8 cellular contexts compared by ENCODE assay signal in the genomic region with DNA sequence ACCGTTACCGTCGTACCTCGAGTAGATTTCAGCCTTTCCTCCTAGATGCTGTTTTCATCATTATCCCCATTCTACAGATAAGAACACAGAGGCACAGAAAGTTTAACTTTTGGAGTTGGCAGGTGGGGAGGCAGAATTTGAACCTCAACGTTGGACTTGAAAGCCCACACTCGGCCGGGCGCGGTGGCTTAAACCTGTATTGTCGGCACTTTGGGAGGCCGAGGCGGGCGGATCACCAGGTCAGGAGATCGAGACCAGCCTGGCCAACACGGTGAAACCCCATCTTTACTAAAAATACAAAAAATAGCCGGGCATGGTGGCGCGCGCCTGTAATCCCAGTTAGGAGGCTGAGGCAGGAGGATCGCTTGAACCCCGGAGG. TPM values are rescaled to one million over a fixed set of nuclear protein-coding genes. Genes with fewer than 3 reads are reported as not detected.
A peak's percentile ranks its signal among the peaks of the same experiment; 100 is the strongest.
DNase-seq lines count a peak whose midpoint lies in the region; ATAC-seq, FAIRE-seq and TF ChIP-seq lines count a peak whose summit lies in the region.

No MANE protein-coding gene starts in this region.

- peaks cover 23% of the 10 kb centered on the region for H3K27me3 Mint-ChIP-seq in GM23338 (ENCODE audit: insufficient read depth, low read depth, poor library complexity)
- peaks cover 12% of the 10 kb centered on the region for H3K27me3 Mint-ChIP-seq in activated CD8-positive, alpha-beta T cell treated with anti-CD3 and anti-CD28 coated beads, Interleukin-2, amount 10 ng/mL, durations not matched to agents 7 days and 5 days (ENCODE audit: low read depth)

- H3K27ac ChIP-seq in GM23338 (ENCODE audit: low read depth) (no peak overlapping the region), small intestine (ENCODE audit: low read depth in 1 of 2, low read length in 1 of 2) (peak overlapping the region; percentile 86 to 96)

- no peaks in the 10 kb centered on the region for H3K79me2 ChIP-seq in GM23338 (replicated peaks; ENCODE audit: insufficient read depth)

- peaks cover 8% of the 10 kb centered on the region; the same call in 1 of the 2 replicates for H3F3A ChIP-seq in GM23338 (replicated peaks; ENCODE audit: low read depth)

- H3K4me1 Mint-ChIP-seq in GM23338, result peaks cover 4% of the 10 kb centered on the region; the same call in 2 of the 3 replicates
- H3K4me1 Mint-ChIP-seq in activated CD8-positive, alpha-beta T cell treated with anti-CD3 and anti-CD28 coated beads, Interleukin-2, amount 10 ng/mL, durations not matched to agents 7 days and 5 days (ENCODE audit: low read depth), result peaks cover 33% of the 10 kb centered on the region

- H3K9me3 Mint-ChIP-seq in GM23338, result no peaks in the 10 kb centered on the region
- H3K9me3 Mint-ChIP-seq in activated CD8-positive, alpha-beta T cell treated with anti-CD3 and anti-CD28 coated beads, Interleukin-2, amount 10 ng/mL, durations not matched to agents 7 days and 5 days (ENCODE audit: insufficient read depth), result no peaks in the 10 kb centered on the region

- TF ChIP-seq CTCF in GM23338 (conservative IDR thresholded peaks at IDR 0.05; ENCODE audit: low read depth in 2 of 2), result no peak

- CTCF ChIA-PET in activated CD8-positive, alpha-beta T cell treated with anti-CD3 and anti-CD28 coated beads, Interleukin-2, amount 10 ng/mL, durations not matched to agents 7 days and 5 days (lab: Charles Lee), result interaction anchor here (0.6 to 2.9 kb wide), 6 partner anchors 10 to 95 kb away, joined by 3 to 7 read pairs (median 4); partner anchors contain the start of gene CATIP

- H3K4me1 ChIP-seq in GM23338 (ENCODE audit: insufficient read depth), result no peaks in the 10 kb centered on the region
- H3K4me1 ChIP-seq in small intestine (ENCODE audit: control insufficient read depth in 2 of 2, insufficient read depth in 1 of 2, low read depth in 1 of 2, low read length in 1 of 2), result no peaks in the 10 kb centered on the region

- POLR2A ChIA-PET in activated CD8-positive, alpha-beta T cell treated with anti-CD3 and anti-CD28 coated beads, Interleukin-2, amount 10 ng/mL, durations not matched to agents 7 days and 5 days (lab: Charles Lee), result interaction anchor here (0.7 to 1.6 kb wide), 3 partner anchors 9 to 82 kb away, joined by 3 to 5 read pairs (median 3); no protein-coding TSS in a partner anchor

- H3K36me3 ChIP-seq in GM23338 (ENCODE audit: insufficient read depth), result no peaks in the 10 kb centered on the region
- no peaks in the 10 kb centered on the region for H3K36me3 ChIP-seq in small intestine (ENCODE audit: control insufficient read depth in 2 of 2, insufficient read depth in 2 of 2, low read length in 2 of 2)

- H3K4me3 ChIP-seq in GM23338 (peak overlapping the region; percentile 85), iPS-11a (ENCODE audit: low read depth, low read length) (peak overlapping the region; percentile 52), small intestine (ENCODE audit: low read depth in 1 of 2, low read length in 2 of 2) (peak overlapping the region; percentile 47 to 67)

- WGBS in small intestine, 3 donors, result 48 to 56% (median 55%) methylated on average over 21 of the region's 21 CpGs

- no peaks in the 10 kb centered on the region for H3K36me3 Mint-ChIP-seq in GM23338 (ENCODE audit: low read depth)
- peaks cover 2% of the 10 kb centered on the region for H3K36me3 Mint-ChIP-seq in activated CD8-positive, alpha-beta T cell treated with anti-CD3 and anti-CD28 coated beads, Interleukin-2, amount 10 ng/mL, durations not matched to agents 7 days and 5 days (ENCODE audit: low read depth)

- peak overlapping the region; percentile 97 for H2AFZ ChIP-seq in GM23338

- no peak overlapping the region for H3K27ac Mint-ChIP-seq in GM23338
- peak overlapping the region; percentile 75 for H3K27ac Mint-ChIP-seq in activated CD8-positive, alpha-beta T cell treated with anti-CD3 and anti-CD28 coated beads, Interleukin-2, amount 10 ng/mL, durations not matched to agents 7 days and 5 days

- DNase-seq in GM23338 (ENCODE audit: low spot score) (no peak), small intestine (no peak), putamen (ENCODE audit: low spot score) (no peak), T-helper 9 cell (no peak), mucosa of gallbladder (ENCODE audit: low spot score) (no peak)
- DNase-seq in activated CD8-positive, alpha-beta T cell treated with anti-CD3 and anti-CD28 coated beads, Interleukin-2, amount 10 ng/mL, durations not matched to agents 7 days and 5 days, result no peak

- peaks cover 2% of the 10 kb centered on the region for H3K9me3 ChIP-seq in small intestine (ENCODE audit: control insufficient read depth, low read depth)

- H4K20me1 ChIP-seq in GM23338 (replicated peaks; ENCODE audit: insufficient read depth), result no peaks in the 10 kb centered on the region

- FAIRE-seq in small intestine (lab: Jason Lieb, UNC), result no peak

- peak overlapping the region; percentile 77 for H3K4me3 Mint-ChIP-seq in GM23338
- peak overlapping the region; percentile 78 for H3K4me3 Mint-ChIP-seq in activated CD8-positive, alpha-beta T cell treated with anti-CD3 and anti-CD28 coated beads, Interleukin-2, amount 10 ng/mL, durations not matched to agents 7 days and 5 days

- peak overlapping the region; percentile 96 for H3K4me2 ChIP-seq in GM23338

- no peaks in the 10 kb centered on the region for H3K9me2 ChIP-seq in GM23338 (ENCODE audit: insufficient read depth)

- H3K27me3 ChIP-seq in GM23338 (ENCODE audit: insufficient read depth) (no peaks in the 10 kb centered on the region), small intestine (ENCODE audit: control insufficient read depth in 2 of 2, insufficient read depth in 2 of 2, low read length in 2 of 2) (no peaks in the 10 kb centered on the region)

- no peak for ATAC-seq in GM23338
- ATAC-seq in activated CD8-positive, alpha-beta T cell treated with anti-CD3 and anti-CD28 coated beads, Interleukin-2, amount 10 ng/mL, durations not matched to agents 7 days and 5 days, result no peak
- ATAC-seq in HG03159 (IDR thresholded peaks at IDR 0.05; ENCODE audit: unreplicated experiment), result no peak

TF ChIP-seq in GM23338, 12 proteins besides CTCF, POLR2A, EP300 and RAD21 (continues in another document):
- TF ChIP-seq NANOG (IDR thresholded peaks at IDR 0.05; ENCODE audit: borderline replicate concordance), result no peak
- TF ChIP-seq ZNF114 (CRISPR knock-in tag; IDR thresholded peaks at IDR 0.05), result no peak
- TF ChIP-seq EZH2phosphoT487 (IDR thresholded peaks at IDR 0.05; ENCODE audit: unreplicated experiment), result no peak
- no peak for TF ChIP-seq ETS1 (IDR thresholded peaks at IDR 0.05)

RNA-seq across cellular contexts. Expression of gene CATIP, which starts 11.5 kb away (rescaled TPM):
- not detected in 2 replicates for total RNA-seq in GM23338 (2014; rRNA removed; shearing (Covaris generic))
- polyA plus RNA-seq in GM23338 (2016; fragmentation: Nextera tagmentation; extraction: Ambion mirVana), result 0.15 and 0.23 TPM in 2 replicates
- total RNA-seq in activated CD8-positive, alpha-beta T cell treated with anti-CD3 and anti-CD28 coated beads, Interleukin-2, amount 10 ng/mL, durations not matched to agents 7 days and 5 days, result not detected
- polyA plus RNA-seq in small intestine, result under 1 TPM in 1 of 3 donors, not detected in 2; 0.09 TPM
- total RNA-seq in mucosa of gallbladder, result 3.4 TPM

RNA-seq across cellular contexts. Expression of gene SLC11A1, which starts 13.9 kb away (rescaled TPM):
- 0.89 TPM in 1 of 2 replicates, not detected in the other for total RNA-seq in GM23338 (2014; rRNA removed; shearing (Covaris generic))
- polyA plus RNA-seq in GM23338 (2016; fragmentation: Nextera tagmentation; extraction: Ambion mirVana) (0.16 and 0.31 TPM in 2 replicates), small intestine (1 to 10 TPM in 2 of 3 donors, under 1 TPM in 1; 0.54 to 8.4 (median 3.1) TPM)
- under 1 TPM; 0.21 to 0.29 TPM for total RNA-seq in activated CD8-positive, alpha-beta T cell treated with anti-CD3 and anti-CD28 coated beads, Interleukin-2, amount 10 ng/mL, durations not matched to agents 7 days and 5 days
- 15.1 TPM for total RNA-seq in mucosa of gallbladder

RNA-seq across cellular contexts. Expression of gene CTDSP1, which starts 31.5 kb away (rescaled TPM):
- 14.8 and 21.8 TPM in 2 replicates for total RNA-seq in GM23338 (2014; rRNA removed; shearing (Covaris generic))
- polyA plus RNA-seq in GM23338 (2016; fragmentation: Nextera tagmentation; extraction: Ambion mirVana) (6.7 and 6.9 TPM in 2 replicates), small intestine (100 to 1,000 TPM in 2 of 3 donors, 10 to 100 TPM in 1; 94.3 to 144 (median 111) TPM)
- total RNA-seq in activated CD8-positive, alpha-beta T cell treated with anti-CD3 and anti-CD28 coated beads, Interleukin-2, amount 10 ng/mL, durations not matched to agents 7 days and 5 days, result 100 to 1,000 TPM; 175 to 185 TPM
- total RNA-seq in mucosa of gallbladder, result 184 TPM

RNA-seq across cellular contexts. Expression of gene VIL1, which starts 50.8 kb away (rescaled TPM):
- total RNA-seq in GM23338 (2014; rRNA removed; shearing (Covaris generic)), result 5.9 and 9.2 TPM in 2 replicates
- polyA plus RNA-seq in GM23338 (2016; fragmentation: Nextera tagmentation; extraction: Ambion mirVana), result 2.3 and 3.5 TPM in 2 replicates
- not detected for total RNA-seq in activated CD8-positive, alpha-beta T cell treated with anti-CD3 and anti-CD28 coated beads, Interleukin-2, amount 10 ng/mL, durations not matched to agents 7 days and 5 days
- 100 to 1,000 TPM; 247 to 345 (median 280) TPM for polyA plus RNA-seq in small intestine
- total RNA-seq in mucosa of gallbladder, result 328 TPM
